Comparison of ENCODE assay signal across 9 cellular contexts in the genomic region with DNA sequence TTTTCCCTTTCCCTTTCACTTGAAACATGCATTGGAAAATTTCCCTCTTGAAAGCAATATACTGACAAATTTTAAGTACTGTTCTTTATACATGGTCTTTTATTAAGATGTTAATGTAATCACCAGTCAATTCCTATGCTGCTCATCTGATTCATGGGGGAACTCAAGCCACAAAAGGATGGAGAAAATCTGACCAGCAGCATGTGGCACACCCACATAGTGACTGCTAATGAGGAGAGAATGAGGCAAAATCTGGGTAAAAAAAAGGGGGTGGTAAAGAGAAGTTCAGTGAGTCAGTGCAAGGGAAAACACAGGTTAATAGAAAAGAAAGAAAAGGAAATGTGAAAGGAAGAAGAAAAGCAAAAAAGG. TPM values are rescaled to one million over a fixed set of nuclear protein-coding genes. Genes with fewer than 3 reads are reported as not detected.
A peak's percentile ranks its signal among the peaks of the same experiment; 100 is the strongest.
DNase-seq lines count a peak whose midpoint lies in the region; ATAC-seq and TF ChIP-seq lines count a peak whose summit lies in the region.
"Had no signal": no experiment of that assay in that cellular context is flagged by ENCODE, and none has a peak within 500 bp of the region (broad histone marks: within the 10 kb centered on the region; RNA-seq: fewer than 3 reads in every experiment).

No MANE protein-coding gene starts in this region.

- DNase-seq in CD4-positive, alpha-beta T cell = no peak
- DNase-seq in HT1080 (ENCODE audit: low read depth) (peak; percentile 47), colonic mucosa (no peak), skeletal muscle cell (ENCODE audit: low read depth) (peak; percentile 36), SHP77 (lab: John Stamatoyannopoulos, UW) (no peak), mesenteric fat pad (ENCODE audit: low spot score) (no peak), amygdala (lab: John Stamatoyannopoulos, UW) (no peak), GM20000 (ENCODE audit: low spot score) (no peak)
- DNase-seq: NCI-H82 had no signal

- H3K27ac Mint-ChIP-seq in CD4-positive, alpha-beta T cell = peak overlapping the region; percentile 92

- no peaks in the 10 kb centered on the region for H3K27me3 ChIP-seq in CD4-positive, alpha-beta T cell (ENCODE audit: control insufficient read depth, insufficient read depth, low read length)
- H3K27me3 ChIP-seq in colonic mucosa = no peaks in the 10 kb centered on the region

- H3K4me3 ChIP-seq in colonic mucosa (no peak overlapping the region), skeletal muscle cell (ENCODE audit: low read depth, low read length) (no peak overlapping the region)

- peak overlapping the region in 1 of 2 donors; percentile 9 for H3K9ac ChIP-seq in colonic mucosa (ENCODE audit: low read depth in 2 of 2, low read length in 2 of 2)

- peaks cover 10% of the 10 kb centered on the region for H3K36me3 Mint-ChIP-seq in CD4-positive, alpha-beta T cell (ENCODE audit: low read depth)

- TF ChIP-seq CTCF in CD4-positive, alpha-beta T cell (IDR thresholded peaks at IDR 0.05) = no peak
- TF ChIP-seq CTCF in colonic mucosa (IDR thresholded peaks at IDR 0.05) = no peak
- TF ChIP-seq CTCF in GM20000 (IDR thresholded peaks at IDR 0.05; ENCODE audit: extremely low read depth, missing control alignments) = no peak

- peaks cover 72% of the 10 kb centered on the region for H3K4me1 Mint-ChIP-seq in CD4-positive, alpha-beta T cell (ENCODE audit: low read depth)

- intact Hi-C loops in CD4-positive, alpha-beta T cell (cut with DNase I, micrococcal nuclease) = loop anchor here in 1 of 2 experiments (1.0 to 5.0 kb wide), 2 partner anchors 10 to 35 kb away; no protein-coding TSS in a partner anchor
- intact Hi-C loops in colonic mucosa (cut with DNase I) = no loop called here

- H3K27ac ChIP-seq in CD4-positive, alpha-beta T cell (ENCODE audit: low read depth, low read length) = peak overlapping the region; percentile 85
- peak overlapping the region; percentile 69 for H3K27ac ChIP-seq in colonic mucosa

- H3K9me3 Mint-ChIP-seq in CD4-positive, alpha-beta T cell = no peaks in the 10 kb centered on the region

- H3K4me3 Mint-ChIP-seq in CD4-positive, alpha-beta T cell = peak overlapping the region; percentile 69

- H3K27me3 Mint-ChIP-seq in CD4-positive, alpha-beta T cell = no peaks in the 10 kb centered on the region

- no peaks in the 10 kb centered on the region for H3K9me3 ChIP-seq in CD4-positive, alpha-beta T cell (ENCODE audit: control insufficient read depth, low read length)
- no peaks in the 10 kb centered on the region for H3K9me3 ChIP-seq in colonic mucosa

- no peaks in the 10 kb centered on the region for H3K36me3 ChIP-seq in colonic mucosa

- POLR2A ChIA-PET in CD4-positive, alpha-beta T cell (lab: Charles Lee) = interaction anchor here (0.6 to 7.5 kb wide), 6 partner anchors 9 to 136 kb away, joined by 3 to 77 read pairs (median 7); partner anchors contain the start of gene RFFL

- peaks cover 6% of the 10 kb centered on the region for H3K4me1 ChIP-seq in colonic mucosa

- no peak for ATAC-seq in CD4-positive, alpha-beta T cell (ENCODE audit: poor library complexity)

- CTCF ChIA-PET in CD4-positive, alpha-beta T cell (lab: Charles Lee) = interaction anchor here (1.7 to 2.9 kb wide), 2 partner anchors 11 to 37 kb away, joined by 9 to 11 read pairs; partner anchors contain the start of gene RFFL

RNA-seq across cellular contexts. Expression of gene RFFL, which starts 11.3 kb away (rescaled TPM):
- 10 to 100 TPM; 57.8 to 66.1 TPM for total RNA-seq in CD4-positive, alpha-beta T cell
- total RNA-seq in HT1080 (2014; rRNA removed; shearing (Covaris generic)) = 20.7 and 23.7 TPM in 2 replicates
- polyA plus RNA-seq in HT1080 (2015; cell fraction: cytosol; rRNA removed) = 19.1 and 24.6 TPM in 2 replicates
- 15.9 TPM in 2 replicates for polyA plus RNA-seq in HT1080 (2015; cell fraction: nucleus; rRNA removed)
- total RNA-seq in colonic mucosa (10 to 100 TPM; 48.4 to 82.5 TPM), mesenteric fat pad (23.7 TPM)

Comparison
In these comparisons a context has a peak if more than half of its experiments do, and no peak if none do; other contexts are left out.
1. DNase-seq: peak in HT1080 (single experiment) and skeletal muscle cell (single experiment); none in CD4-positive, alpha-beta T cell (0 of 10), colonic mucosa (single experiment), SHP77 (0 of 2), mesenteric fat pad (single experiment), amygdala (0 of 56) and GM20000 (single experiment).